In the genomic region with DNA sequence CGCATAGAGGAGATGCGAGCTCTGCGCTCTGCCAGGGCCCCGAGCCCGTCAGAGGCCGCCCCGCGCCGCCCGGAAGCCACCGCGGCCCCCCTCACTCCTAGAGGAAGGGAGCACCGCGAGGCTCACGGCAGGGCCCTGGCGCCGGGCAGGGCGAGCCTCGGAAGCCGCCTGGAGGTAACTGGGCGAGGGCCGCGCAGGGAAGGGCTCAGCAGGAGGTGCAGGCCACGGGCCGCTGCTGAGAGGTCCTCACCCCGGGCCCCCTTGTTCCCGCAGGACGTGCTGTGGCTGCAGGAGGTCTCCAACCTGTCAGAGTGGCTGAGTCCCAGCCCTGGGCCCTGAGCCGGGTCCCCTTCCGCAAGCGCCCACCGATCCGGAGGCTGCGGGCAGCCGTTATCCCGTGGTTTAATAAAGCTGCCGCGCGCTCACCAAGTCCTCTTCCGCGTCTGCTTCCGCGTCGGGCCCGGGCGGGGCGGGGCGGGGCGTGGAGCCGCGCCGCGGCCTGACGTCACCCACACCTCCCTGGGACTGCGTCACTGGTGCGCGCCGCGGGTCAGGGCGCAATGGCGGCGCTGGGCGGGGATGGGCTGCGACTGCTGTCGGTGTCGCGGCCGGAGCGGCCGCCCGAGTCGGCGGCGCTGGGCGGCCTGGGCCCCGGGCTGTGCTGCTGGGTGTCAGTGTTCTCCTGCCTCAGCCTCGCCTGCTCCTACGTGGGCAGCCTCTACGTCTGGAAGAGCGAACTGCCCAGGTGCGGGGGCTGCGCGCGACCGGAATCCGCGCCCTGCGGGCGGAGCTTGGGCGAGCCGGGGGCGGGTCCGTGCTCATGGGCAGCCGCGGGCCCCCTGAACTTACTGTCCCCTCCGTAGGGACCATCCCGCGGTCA, we compare ENCODE assay signal across 8 cellular contexts. TPM values are rescaled to one million over a fixed set of nuclear protein-coding genes. Genes with fewer than 3 reads are reported as not detected.
DNase-seq lines count a peak whose midpoint lies in the region; ATAC-seq and TF ChIP-seq lines count a peak whose summit lies in the region.

A gene with protein sequence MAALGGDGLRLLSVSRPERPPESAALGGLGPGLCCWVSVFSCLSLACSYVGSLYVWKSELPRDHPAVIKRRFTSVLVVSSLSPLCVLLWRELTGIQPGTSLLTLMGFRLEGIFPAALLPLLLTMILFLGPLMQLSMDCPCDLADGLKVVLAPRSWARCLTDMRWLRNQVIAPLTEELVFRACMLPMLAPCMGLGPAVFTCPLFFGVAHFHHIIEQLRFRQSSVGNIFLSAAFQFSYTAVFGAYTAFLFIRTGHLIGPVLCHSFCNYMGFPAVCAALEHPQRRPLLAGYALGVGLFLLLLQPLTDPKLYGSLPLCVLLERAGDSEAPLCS (plus strand): TSS at position 546 of the 880 bp plus-strand sequence. CDS start 15 bp downstream, at position 561.

- intact Hi-C loops in activated CD4-positive, alpha-beta T cell treated with anti-CD3 and anti-CD28 coated beads, Interleukin-2, amount 10 ng/mL, durations not matched to agents 24 days and 14 days (cut with micrococcal nuclease): loop anchor here (1.0 to 2.0 kb wide), 2 partner anchors 13 to 98 kb away; a partner anchor contains a TSS
- intact Hi-C loops in left lung (cut with DNase I): no loop called here

- peaks cover 16 to 43% of the 10 kb centered on the region in 2 donors for H3K4me1 ChIP-seq in left lung

- DNase-seq in AML-193 (lab: John Stamatoyannopoulos, UW) (peak; percentile 75 to 78), NCI-H460 (ENCODE audit: extremely low read depth, low read depth) (peak; percentile 76), coronary artery (ENCODE audit: low spot score) (peak; percentile 91), left lung (peak; percentile 90 to 97)
- peak; percentile 98 for DNase-seq in activated CD4-positive, alpha-beta T cell treated with anti-CD3 and anti-CD28 coated beads, Interleukin-2, amount 10 ng/mL, durations not matched to agents 24 days and 14 days
- DNase-seq in stimulated activated CD4-positive, alpha-beta T cell treated with anti-CD3 and anti-CD28 coated beads, Interleukin-2, amount 100 ng/mL, for 48 hours: peak; percentile 87 to 90

- H3K4me3 ChIP-seq in coronary artery (peak within 1 kb of the TSS; percentile 97), left lung (peak within 1 kb of the TSS; percentile 83 to 97)

- H3K27ac Mint-ChIP-seq in activated CD4-positive, alpha-beta T cell treated with anti-CD3 and anti-CD28 coated beads, Interleukin-2, amount 10 ng/mL, durations not matched to agents 24 days and 14 days: peak within 1 kb of the TSS; percentile 96

- H3K27me3 ChIP-seq in left lung: no peaks in the 10 kb centered on the region

- H3K9me3 Mint-ChIP-seq in activated CD4-positive, alpha-beta T cell treated with anti-CD3 and anti-CD28 coated beads, Interleukin-2, amount 10 ng/mL, durations not matched to agents 24 days and 14 days: no peaks in the 10 kb centered on the region

- H3K27me3 Mint-ChIP-seq in activated CD4-positive, alpha-beta T cell treated with anti-CD3 and anti-CD28 coated beads, Interleukin-2, amount 10 ng/mL, durations not matched to agents 24 days and 14 days: no peaks in the 10 kb centered on the region

- H3K9me3 ChIP-seq in left lung: no peaks in the 10 kb centered on the region

- H3K4me1 Mint-ChIP-seq in activated CD4-positive, alpha-beta T cell treated with anti-CD3 and anti-CD28 coated beads, Interleukin-2, amount 10 ng/mL, durations not matched to agents 24 days and 14 days: peaks cover 42% of the 10 kb centered on the region

- TF ChIP-seq CTCF in coronary artery (IDR thresholded peaks at IDR 0.05): no peak
- no peak for TF ChIP-seq CTCF in left lung (IDR thresholded peaks at IDR 0.05)

- peaks cover 34% of the 10 kb centered on the region for H3K36me3 Mint-ChIP-seq in activated CD4-positive, alpha-beta T cell treated with anti-CD3 and anti-CD28 coated beads, Interleukin-2, amount 10 ng/mL, durations not matched to agents 24 days and 14 days (ENCODE audit: low read depth)

- H3K27ac ChIP-seq in coronary artery (peak within 1 kb of the TSS; percentile 90 to 98), left lung (peak within 1 kb of the TSS; percentile 97 to 98)

- peaks cover 0 to 39% of the 10 kb centered on the region in 2 donors for H3K36me3 ChIP-seq in left lung

- peak within 1 kb of the TSS; percentile 91 for H3K4me3 Mint-ChIP-seq in activated CD4-positive, alpha-beta T cell treated with anti-CD3 and anti-CD28 coated beads, Interleukin-2, amount 10 ng/mL, durations not matched to agents 24 days and 14 days

- ATAC-seq in GM19035 (IDR thresholded peaks at IDR 0.05; ENCODE audit: unreplicated experiment) (peak; percentile 87), HG03354 (IDR thresholded peaks at IDR 0.05; ENCODE audit: poor library complexity, severe bottlenecking, unreplicated experiment) (peak; percentile 85), left lung (peak; percentile 97)

RNA-seq across cellular contexts. Expression of the gene that starts here (rescaled TPM):
- total RNA-seq in NCI-H460 (2014; rRNA removed; shearing (Covaris generic)): 24.1 and 30.8 TPM in 2 replicates
- polyA plus RNA-seq in NCI-H460 (2014; cell fraction: nucleus; rRNA removed): 32.2 and 38.0 TPM in 2 replicates
- 28.5 and 32.9 TPM in 2 replicates for total RNA-seq in activated CD4-positive, alpha-beta T cell treated with anti-CD3 and anti-CD28 coated beads, Interleukin-2, amount 10 ng/mL, durations not matched to agents 24 days and 14 days
- 10 to 100 TPM; 16.4 to 22.3 TPM for total RNA-seq in left lung

Comparison
In these comparisons a context has a peak if more than half of its experiments do, and no peak if none do; other contexts are left out.
1. Peak in every context shown above with its lines: DNase-seq, ATAC-seq, H3K4me3 ChIP-seq and H3K27ac ChIP-seq.